19 cellular contexts compared by ENCODE assay signal in the genomic region with DNA sequence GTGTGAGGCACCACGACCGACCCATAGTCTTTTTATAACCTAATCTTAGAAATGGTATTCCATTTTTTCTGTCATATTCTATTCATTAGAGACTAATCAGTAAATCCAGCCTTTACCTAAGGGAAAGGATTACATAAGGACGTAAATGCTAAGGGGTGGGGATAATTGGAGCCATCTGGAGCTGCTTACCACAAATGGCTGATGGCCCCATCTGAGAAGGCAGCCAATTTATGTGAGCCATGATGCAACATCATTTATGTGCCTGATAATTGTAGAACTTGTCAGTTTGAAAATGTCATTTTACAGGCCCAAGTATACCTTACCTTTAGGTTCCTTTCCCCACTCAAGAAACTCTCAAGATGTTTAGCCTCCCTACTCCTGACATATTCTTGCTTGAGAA. TPM values are rescaled to one million over a fixed set of nuclear protein-coding genes. Genes with fewer than 3 reads are reported as not detected.
A peak's percentile ranks its signal among the peaks of the same experiment; 100 is the strongest.
DNase-seq lines count a peak whose midpoint lies in the region; ATAC-seq and TF ChIP-seq lines count a peak whose summit lies in the region.
"Had no signal": no experiment of that assay in that cellular context is flagged by ENCODE, and none has a peak within 500 bp of the region (broad histone marks: within the 10 kb centered on the region; RNA-seq: fewer than 3 reads in every experiment).

No MANE protein-coding gene starts in this region.

- no peak for TF ChIP-seq CTCF in fibroblast of lung (conservative IDR thresholded peaks at IDR 0.05 in 1 of 2, IDR thresholded peaks at IDR 0.05 in 1 of 2; ENCODE audit: low read depth in 1 of 2, low read length in 2 of 2)

- no peak overlapping the region for H3K9ac ChIP-seq in fibroblast of lung (ENCODE audit: insufficient read depth, low read length)

- no peak overlapping the region for H3K4me2 ChIP-seq in fibroblast of lung (ENCODE audit: extremely low read depth, insufficient read depth, low read length)
- H3K4me2 ChIP-seq: A549 had no signal

- no peaks in the 10 kb centered on the region for H3K27me3 ChIP-seq in fibroblast of lung (ENCODE audit: control insufficient read depth, insufficient read depth, low read length)
- H3K27me3 ChIP-seq: breast epithelium had no signal

- peak; percentile 45 for DNase-seq in AG08395 (ENCODE audit: low spot score)
- DNase-seq in GM04503 (ENCODE audit: low read depth): peak; percentile 37
- peak; percentile 93 for DNase-seq in NCI-H82 (lab: John Stamatoyannopoulos, UW)
- DNase-seq in fibroblast of lung (ENCODE audit: low read depth in 2 of 2): peak; percentile 23 to 61
- DNase-seq in NCI-H1417 treated with DMSO at 0.1 percent for 48 hours (lab: John Stamatoyannopoulos, UW): no peak
- no peak for DNase-seq in NCI-H2081 treated with DMSO at 0.1 percent for 48 hours (lab: John Stamatoyannopoulos, UW)
- DNase-seq: activated naive CD8-positive, alpha-beta T cell treated with anti-CD3 and anti-CD28 coated beads, Interleukin-2, amount 50 U/mL, for 24 hours; NCI-H1417; OCI-M1; SHP77 treated with DMSO at 0.1 percent for 48 hours; stimulated activated CD4-positive, alpha-beta T cell treated with anti-CD3 and anti-CD28 coated beads, Interleukin-12 subunit alpha, Interleukin-12 subunit beta, amount 100 ng/mL, for 4 hours had no signal

- H3K36me3 ChIP-seq in fibroblast of lung (ENCODE audit: control insufficient read depth, insufficient read depth, low read length): no peaks in the 10 kb centered on the region

- no peak overlapping the region for H2AFZ ChIP-seq in fibroblast of lung (ENCODE audit: low read length)

- H3K4me3 ChIP-seq in fibroblast of lung (replicated peaks in 1 of 4; ENCODE audit: control extremely low read depth in 1 of 4, insufficient read depth in 1 of 4, low read depth in 3 of 4, low read length in 4 of 4): no peak overlapping the region
- H3K4me3 ChIP-seq: A549, breast epithelium had no signal

- no peaks in the 10 kb centered on the region for H3K9me3 ChIP-seq in fibroblast of lung (ENCODE audit: control insufficient read depth, insufficient read depth, low read depth, low read length)
- H3K9me3 ChIP-seq: A549, breast epithelium had no signal

- H3K79me2 ChIP-seq in fibroblast of lung (ENCODE audit: control insufficient read depth, insufficient read depth, low read length): no peaks in the 10 kb centered on the region

- no peaks in the 10 kb centered on the region for H3K4me1 ChIP-seq in fibroblast of lung (ENCODE audit: control insufficient read depth, extremely low read depth, insufficient read depth, low read length)
- H3K4me1 ChIP-seq: A549, breast epithelium had no signal

- H3K27ac ChIP-seq in fibroblast of lung (ENCODE audit: insufficient read depth, low read length): no peak overlapping the region
- H3K27ac ChIP-seq: A549, breast epithelium had no signal

- ATAC-seq in GM18498 (IDR thresholded peaks at IDR 0.05; ENCODE audit: unreplicated experiment): no peak
- no peak for ATAC-seq in GM19397 (IDR thresholded peaks at IDR 0.05; ENCODE audit: unreplicated experiment)
- ATAC-seq: A549; activated naive CD8-positive, alpha-beta T cell treated with anti-CD3 and anti-CD28 coated beads, Interleukin-2, amount 50 U/mL, for 24 hours; activated T-helper 17 cell treated with anti-CD3 and anti-CD28 coated beads, Interleukin-2, amount 50 U/mL, for 72 hours had no signal

- no peaks in the 10 kb centered on the region for H4K20me1 ChIP-seq in fibroblast of lung (ENCODE audit: control insufficient read depth, extremely low read depth, insufficient read depth, low read length)

RNA-seq across cellular contexts. Expression of a gene that starts 44.0 kb away (rescaled TPM):
- total RNA-seq in fibroblast of lung: 0.50 and 1.0 TPM in 2 replicates
- polyA plus RNA-seq in fibroblast of lung: 0.10 and 0.52 TPM in 2 replicates
- polyA plus RNA-seq in fibroblast of lung (2012): 0.33 and 0.63 TPM in 2 replicates
- not detected in 2 replicates for polyA minus RNA-seq in fibroblast of lung (ENCODE audit: low replicate concordance)
- total RNA-seq: Daoy; HT1080; T-helper 2 cell treated with Interferon-gamma antibody and Interleukin-4, amounts not matched to agents 100 ng/mL and 5 ng/mL, for 36 hours had no signal

RNA-seq across cellular contexts. Expression of a gene that starts 57.9 kb away (rescaled TPM):
- total RNA-seq in fibroblast of lung: 14.4 and 19.3 TPM in 2 replicates
- polyA plus RNA-seq in fibroblast of lung: 32.6 and 35.1 TPM in 2 replicates
- 34.0 and 45.0 TPM in 2 replicates for polyA plus RNA-seq in fibroblast of lung (2012)
- polyA minus RNA-seq in fibroblast of lung (ENCODE audit: low replicate concordance): not detected in 2 replicates

RNA-seq across cellular contexts. Expression of a gene that starts 57.9 kb away (rescaled TPM):
- total RNA-seq in fibroblast of lung: 20.5 and 23.5 TPM in 2 replicates
- polyA plus RNA-seq in fibroblast of lung: 17.6 and 18.5 TPM in 2 replicates
- 12.9 TPM in 2 replicates for polyA plus RNA-seq in fibroblast of lung (2012)
- 13.9 and 17.2 TPM in 2 replicates for polyA minus RNA-seq in fibroblast of lung (ENCODE audit: low replicate concordance)

Comparison
In these comparisons a context has a peak if more than half of its experiments do, and no peak if none do; other contexts are left out.
1. DNase-seq: peak in AG08395 (single experiment), GM04503 (single experiment), NCI-H82 (single experiment) and fibroblast of lung (2 of 2); none in NCI-H1417 treated with DMSO at 0.1 percent for 48 hours (single experiment) and NCI-H2081 treated with DMSO at 0.1 percent for 48 hours (single experiment).